In the genomic region with DNA sequence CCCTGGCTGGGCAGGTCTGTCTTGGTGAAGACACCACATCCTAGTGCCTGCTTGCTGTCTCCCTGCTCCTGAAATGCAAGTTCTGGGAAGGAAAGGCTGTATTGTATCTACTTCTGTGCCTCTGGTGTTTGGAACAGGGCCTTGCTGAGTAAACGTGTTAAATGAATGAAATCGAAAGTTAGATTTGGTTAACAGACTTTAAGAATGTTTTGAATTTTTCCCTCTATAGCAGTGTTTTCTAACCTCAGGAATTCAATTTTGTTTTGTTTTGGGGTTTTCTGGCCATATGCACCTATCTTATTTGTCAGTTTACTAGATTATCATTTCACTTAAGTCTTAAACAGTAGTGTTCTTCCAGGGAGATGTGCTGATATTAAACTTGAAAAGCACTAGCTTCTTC, we compare ENCODE assay signal across 17 cellular contexts.
"Had no signal": no experiment of that assay in that cellular context is flagged by ENCODE, and none has a peak within 500 bp of the region (broad histone marks: within the 10 kb centered on the region; RNA-seq: fewer than 3 reads in every experiment).

No MANE protein-coding gene starts in this region.

- H3K27me3 ChIP-seq: ascending aorta, neural progenitor cell, tibial artery had no signal

- FAIRE-seq: small intestine, TTC549 had no signal

- H3K4me3 ChIP-seq: ascending aorta, neural progenitor cell, tibial artery had no signal

- H3K9me3 ChIP-seq: ascending aorta, tibial artery had no signal

- H3K9me3 Mint-ChIP-seq: activated naive CD8-positive, alpha-beta T cell treated with anti-CD3 and anti-CD28 coated beads, Interleukin-2, amount 10 ng/mL, durations not matched to agents 7 days and 5 days; activated T-cell treated with anti-CD3 and anti-CD28 coated beads, Interleukin-2, amount 50 U/mL, for 72 hours; mesothelial cell of epicardium; neural progenitor cell had no signal

- H3K4me1 Mint-ChIP-seq: neural progenitor cell had no signal

- H3K27ac ChIP-seq: ascending aorta, epithelial cell of prostate, neural progenitor cell, tibial artery had no signal

- DNase-seq: activated CD4-positive, alpha-beta T cell treated with anti-CD3 and anti-CD28 coated beads, Interleukin-2, amount 50 U/mL, for 48 hours; activated CD4-positive, CD25-positive, alpha-beta regulatory T cell treated with anti-CD3 and anti-CD28 coated beads, Interleukin-2, amount 50 U/mL, for 72 hours; activated naive CD8-positive, alpha-beta T cell treated with anti-CD3 and anti-CD28 coated beads, Interleukin-2, amount 10 ng/mL, durations not matched to agents 7 days and 5 days; activated T-cell treated with anti-CD3 and anti-CD28 coated beads, Interleukin-2, amount 50 U/mL, for 72 hours; central memory CD4-positive, alpha-beta T cell; cortex of kidney; effector CD8-positive, alpha-beta T cell; hippocampal formation; right cardiac atrium; small intestine; T-helper 2 cell; tibial artery had no signal

- H3K4me3 Mint-ChIP-seq: activated naive CD8-positive, alpha-beta T cell treated with anti-CD3 and anti-CD28 coated beads, Interleukin-2, amount 10 ng/mL, durations not matched to agents 7 days and 5 days; activated T-cell treated with anti-CD3 and anti-CD28 coated beads, Interleukin-2, amount 50 U/mL, for 72 hours; mesothelial cell of epicardium; neural progenitor cell had no signal

- H3K4me1 ChIP-seq: neural progenitor cell had no signal

- H3K9ac ChIP-seq: neural progenitor cell had no signal

- H3K27me3 Mint-ChIP-seq: activated naive CD8-positive, alpha-beta T cell treated with anti-CD3 and anti-CD28 coated beads, Interleukin-2, amount 10 ng/mL, durations not matched to agents 7 days and 5 days had no signal

- H3K27ac Mint-ChIP-seq: activated naive CD8-positive, alpha-beta T cell treated with anti-CD3 and anti-CD28 coated beads, Interleukin-2, amount 10 ng/mL, durations not matched to agents 7 days and 5 days; activated T-cell treated with anti-CD3 and anti-CD28 coated beads, Interleukin-2, amount 50 U/mL, for 72 hours; mesothelial cell of epicardium; neural progenitor cell had no signal
